ENCODE assay signal across 12 cellular contexts in the genomic region with DNA sequence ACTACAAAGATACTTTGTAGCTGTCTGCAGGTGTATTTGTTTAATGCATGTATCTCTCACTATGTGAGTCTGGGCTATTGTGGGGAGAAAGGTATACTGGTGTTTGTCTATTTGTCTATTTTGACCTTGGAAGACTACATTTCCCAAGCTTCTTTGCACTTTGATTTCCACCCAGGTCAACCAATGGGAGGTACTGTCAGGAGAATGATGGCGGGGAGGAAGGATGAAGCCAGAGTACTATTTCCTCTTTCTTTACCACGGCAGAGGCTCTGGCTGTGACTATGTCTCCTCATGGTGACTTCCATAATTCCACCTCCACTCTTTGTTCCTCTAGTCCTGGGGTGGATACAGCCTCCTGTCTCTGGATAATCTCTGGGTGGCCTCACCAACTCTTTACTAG. TPM values are rescaled to one million over a fixed set of nuclear protein-coding genes. Genes with fewer than 3 reads are reported as not detected.
DNase-seq lines count a peak whose midpoint lies in the region; TF ChIP-seq lines count a peak whose summit lies in the region.
"Had no signal": no experiment of that assay in that cellular context is flagged by ENCODE, and none has a peak within 500 bp of the region (broad histone marks: within the 10 kb centered on the region; RNA-seq: fewer than 3 reads in every experiment).

No MANE protein-coding gene starts in this region.

- BruUV-seq in OCI-LY7 (replicated peaks; lab: Mats Ljungman, UMichigan): no TSS peak

- H3K4me2 ChIP-seq in OCI-LY7 (ENCODE audit: low read length): peak overlapping the region; percentile 63
- no peak overlapping the region for H3K4me2 ChIP-seq in smooth muscle cell

- no peaks in the 10 kb centered on the region for H3K9me2 ChIP-seq in OCI-LY7 (ENCODE audit: insufficient read depth, low read length)

- intact Hi-C loops in OCI-LY7 (cut with micrococcal nuclease; ENCODE audit: unreplicated experiment): no loop called here

- POLR2A ChIA-PET in OCI-LY7 (lab: Charles Lee): no interaction called here

- H3K4me1 ChIP-seq in OCI-LY7 (ENCODE audit: insufficient read depth, low read length, poor library complexity, severe bottlenecking) (no peaks in the 10 kb centered on the region), smooth muscle cell (ENCODE audit: low read depth) (no peaks in the 10 kb centered on the region)

- no peaks in the 10 kb centered on the region for H3F3A ChIP-seq in smooth muscle cell (ENCODE audit: low read depth)

- H4K20me1 ChIP-seq in OCI-LY7 (ENCODE audit: insufficient read depth, low read length) (no peaks in the 10 kb centered on the region), smooth muscle cell (ENCODE audit: low read depth) (no peaks in the 10 kb centered on the region)

- H3K36me3 ChIP-seq in OCI-LY7 (ENCODE audit: insufficient read depth, low read length) (no peaks in the 10 kb centered on the region), smooth muscle cell (ENCODE audit: low read depth) (no peaks in the 10 kb centered on the region)

- CTCF ChIA-PET in OCI-LY7 (lab: Charles Lee; ENCODE audit: unreplicated experiment): no interaction called here

- DNase-seq in DMS 273 (lab: John Stamatoyannopoulos, UW; ENCODE audit: unreplicated experiment) (peak; percentile 36), DMS 273 treated with DMSO at 0.1 percent for 48 hours (lab: John Stamatoyannopoulos, UW) (no peak), OCI-LY7 (ENCODE audit: low spot score) (peak; percentile 43), dermis microvascular lymphatic vessel endothelial cell (ENCODE audit: low read depth in 2 of 2) (peak; percentile 15 to 23), smooth muscle cell (lab: John Stamatoyannopoulos, UW; ENCODE audit: unreplicated experiment) (no peak), mesenteric fat pad (ENCODE audit: low spot score) (no peak), SHP77 (lab: John Stamatoyannopoulos, UW) (no peak)
- no peak for DNase-seq in stimulated activated CD4-positive, alpha-beta T cell treated with anti-CD3 and anti-CD28 coated beads, Interleukin-4, amount 100 ng/mL, for 4 hours
- DNase-seq: activated gamma-delta T cell had no signal

- peak overlapping the region; percentile 98 for H2AFZ ChIP-seq in OCI-LY7 (ENCODE audit: low read length)
- peak overlapping the region; percentile 39 for H2AFZ ChIP-seq in smooth muscle cell (ENCODE audit: low read depth)

- H3K79me2 ChIP-seq in OCI-LY7 (ENCODE audit: insufficient read depth, low read depth, low read length) (no peaks in the 10 kb centered on the region), smooth muscle cell (ENCODE audit: low read depth) (no peaks in the 10 kb centered on the region)

- 72% methylated on average over 2 of the region's 2 CpGs for WGBS in smooth muscle cell (ENCODE audit: low lambda C conversion rate)

- H3K4me3 ChIP-seq in OCI-LY7 (ENCODE audit: low read depth, low read length, poor library complexity, severe bottlenecking) (peak overlapping the region; percentile 31), smooth muscle cell (no peak overlapping the region)

- H3K9ac ChIP-seq in smooth muscle cell (ENCODE audit: low read depth): no peak overlapping the region

- H3K27ac ChIP-seq in OCI-LY7 (ENCODE audit: low read depth, low read length, poor library complexity, severe bottlenecking): no peak overlapping the region
- H3K27ac ChIP-seq in smooth muscle cell (ENCODE audit: low read depth): no peak overlapping the region
- H3K27ac ChIP-seq: 22Rv1 had no signal

- no peaks in the 10 kb centered on the region for H3K27me3 ChIP-seq in smooth muscle cell (ENCODE audit: low read depth)

- H3K9me3 ChIP-seq in OCI-LY7 (ENCODE audit: low read length) (no peaks in the 10 kb centered on the region), smooth muscle cell (replicated peaks; ENCODE audit: low read depth) (no peaks in the 10 kb centered on the region)

- TF ChIP-seq CTCF in OCI-LY7 (conservative IDR thresholded peaks at IDR 0.05; ENCODE audit: low read length) (no peak), smooth muscle cell (IDR thresholded peaks at IDR 0.05; ENCODE audit: borderline replicate concordance, insufficient read depth, poor library complexity, severe bottlenecking) (no peak)

RNA-seq across cellular contexts. Expression of a gene that starts 23.1 kb away (rescaled TPM):
- not detected in 2 replicates for total RNA-seq in OCI-LY7 (2014; rRNA removed; shearing (Covaris generic))
- total RNA-seq in OCI-LY7 (2022) (not detected in 2 replicates), dermis microvascular lymphatic vessel endothelial cell (under 0.01 and 0.13 TPM in 2 replicates), smooth muscle cell (not detected in 2 replicates), mesenteric fat pad (59.3 TPM)
- not detected in 2 replicates for polyA plus RNA-seq in smooth muscle cell
- total RNA-seq: T-helper 1 cell treated with Interleukin-12 subunit alpha and Interleukin-12 subunit beta and Interleukin-4 antibody, amounts not matched to agents 30 ng/mL and 1 ng/mL, for 36 hours had no signal
- polyA plus RNA-seq: IgD-negative memory B cell had no signal

Comparison
In these comparisons a context has a peak if more than half of its experiments do, and no peak if none do; other contexts are left out.
1. DNase-seq: peak in DMS 273 (single experiment), OCI-LY7 (single experiment) and dermis microvascular lymphatic vessel endothelial cell (2 of 2); none in DMS 273 treated with DMSO at 0.1 percent for 48 hours (single experiment), smooth muscle cell (single experiment), stimulated activated CD4-positive, alpha-beta T cell treated with anti-CD3 and anti-CD28 coated beads, Interleukin-4, amount 100 ng/mL, for 4 hours (0 of 2), mesenteric fat pad (single experiment) and SHP77 (0 of 2).
2. RNA of a gene that starts 23.1 kb away (total RNA-seq): 59.3 TPM in mesenteric fat pad (single experiment); not detected in OCI-LY7, under 0.01 to 0.13 TPM in dermis microvascular lymphatic vessel endothelial cell and not detected in smooth muscle cell; every median in the first group is over 10 times any median in the second.